8 cellular contexts compared by ENCODE assay signal in the genomic region with DNA sequence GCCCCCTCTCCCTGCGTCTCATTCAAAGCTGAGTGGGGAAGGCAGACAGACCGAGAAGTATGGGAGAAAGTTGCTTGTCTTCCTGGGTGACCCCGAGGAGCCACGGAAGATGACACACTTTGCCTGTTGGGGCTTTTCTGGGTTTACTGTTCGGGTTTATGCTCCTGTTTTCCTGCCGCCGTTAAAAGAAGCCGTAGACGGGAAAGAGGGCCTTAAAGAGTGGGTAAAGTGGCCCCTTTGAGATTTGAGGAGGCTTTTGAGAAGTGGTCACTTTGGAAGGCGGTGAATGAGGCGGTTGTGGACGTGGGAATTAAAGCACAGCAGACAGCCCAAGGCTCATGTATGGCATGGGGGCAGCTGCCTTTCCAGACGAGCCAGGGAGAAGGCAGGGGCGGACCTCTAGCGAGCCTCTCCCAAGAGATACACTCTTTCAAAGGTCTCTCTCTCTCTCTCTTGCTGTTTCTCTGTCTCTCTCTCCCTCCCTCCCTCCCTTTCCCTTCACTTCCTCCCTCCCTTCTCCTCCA. TPM values are rescaled to one million over a fixed set of nuclear protein-coding genes. Genes with fewer than 3 reads are reported as not detected.
DNase-seq lines count a peak whose midpoint lies in the region; ATAC-seq, FAIRE-seq and TF ChIP-seq lines count a peak whose summit lies in the region.

No MANE protein-coding gene starts in this region.

- peaks cover under 1% of the 10 kb centered on the region for H3K27me3 Mint-ChIP-seq in astrocyte (ENCODE audit: low read depth, unreplicated experiment)
- peaks cover 43% of the 10 kb centered on the region for H3K27me3 Mint-ChIP-seq in stimulated activated memory B cell treated with anti-CD40 and anti-IgM and Interleukin-4, amounts not matched to agents 10 μg/mL and 1 μg/mL and 100 μg/mL, for 72 hours

- H3K9ac ChIP-seq in Karpas-422 (ENCODE audit: low read length) (peak overlapping the region; percentile 54; the same call in 1 of the 2 replicates), astrocyte (ENCODE audit: low read length) (peak overlapping the region; percentile 92), iPS-20b (ENCODE audit: low read depth, low read length) (0 out of 2 replicates have a peak overlapping the region, but pooled peaks have one; percentile 37)

- H3K27ac ChIP-seq in Karpas-422 (ENCODE audit: low read length) = no peak overlapping the region
- peak overlapping the region; percentile 60 for H3K27ac ChIP-seq in astrocyte (ENCODE audit: low read depth, low read length)
- no peak overlapping the region for H3K27ac ChIP-seq in iPS-20b (ENCODE audit: low read length)

- H3K9me3 ChIP-seq in Karpas-422 (ENCODE audit: low read length) (no peaks in the 10 kb centered on the region), astrocyte (ENCODE audit: insufficient read depth, low read depth, low read length) (no peaks in the 10 kb centered on the region), iPS-20b (ENCODE audit: insufficient read depth, low read depth, low read length) (no peaks in the 10 kb centered on the region)

- H4K20me1 ChIP-seq in Karpas-422 (ENCODE audit: insufficient read depth, low read depth, low read length) = no peaks in the 10 kb centered on the region
- no peaks in the 10 kb centered on the region for H4K20me1 ChIP-seq in astrocyte (ENCODE audit: insufficient read depth, low read length)

- H3K9me3 Mint-ChIP-seq in astrocyte (ENCODE audit: unreplicated experiment) = no peaks in the 10 kb centered on the region
- no peaks in the 10 kb centered on the region for H3K9me3 Mint-ChIP-seq in stimulated activated memory B cell treated with anti-CD40 and anti-IgM and Interleukin-4, amounts not matched to agents 10 μg/mL and 1 μg/mL and 100 μg/mL, for 72 hours

- H3K79me2 ChIP-seq in Karpas-422 (ENCODE audit: low read length) (no peaks in the 10 kb centered on the region), astrocyte (ENCODE audit: insufficient read depth, low read length) (peaks cover 31% of the 10 kb centered on the region)

- H3K4me2 ChIP-seq in Karpas-422 (ENCODE audit: low read depth, low read length, poor library complexity, severe bottlenecking) = peak overlapping the region; percentile 91
- peak overlapping the region; percentile 91 for H3K4me2 ChIP-seq in astrocyte (ENCODE audit: low read length)

- TF ChIP-seq CTCF in GM06990 (IDR thresholded peaks at IDR 0.05; ENCODE audit: insufficient read depth, low read length, poor library complexity, severe bottlenecking) = no peak
- no peak for TF ChIP-seq CTCF in astrocyte (IDR thresholded peaks at IDR 0.05; ENCODE audit: insufficient read depth, low read depth, low read length)

- peak overlapping the region; percentile 94 for H3K27ac Mint-ChIP-seq in astrocyte (ENCODE audit: unreplicated experiment)
- no peak overlapping the region for H3K27ac Mint-ChIP-seq in stimulated activated memory B cell treated with anti-CD40 and anti-IgM and Interleukin-4, amounts not matched to agents 10 μg/mL and 1 μg/mL and 100 μg/mL, for 72 hours

- no peaks in the 10 kb centered on the region; the same call in 1 of the 2 replicates for H3K27me3 ChIP-seq in GM06990 (replicated peaks; ENCODE audit: control insufficient read depth, insufficient read depth, low read length)
- peaks cover 3% of the 10 kb centered on the region; the same call in 1 of the 2 replicates for H3K27me3 ChIP-seq in Karpas-422 (ENCODE audit: low read length)
- H3K27me3 ChIP-seq in astrocyte (ENCODE audit: insufficient read depth, low read length) = no peaks in the 10 kb centered on the region
- peaks cover 44% of the 10 kb centered on the region for H3K27me3 ChIP-seq in iPS-20b (ENCODE audit: insufficient read depth, low read length)

- H3K4me1 Mint-ChIP-seq in astrocyte (ENCODE audit: low read depth, unreplicated experiment) = peaks cover 26% of the 10 kb centered on the region
- H3K4me1 Mint-ChIP-seq in stimulated activated memory B cell treated with anti-CD40 and anti-IgM and Interleukin-4, amounts not matched to agents 10 μg/mL and 1 μg/mL and 100 μg/mL, for 72 hours = peaks cover 14% of the 10 kb centered on the region

- peak overlapping the region; percentile 73 for H3K4me3 ChIP-seq in GM06990 (replicated peaks; ENCODE audit: low read depth, low read length)
- H3K4me3 ChIP-seq in Karpas-422 (ENCODE audit: low read length) = peak overlapping the region; percentile 76
- peak overlapping the region; percentile 72 for H3K4me3 ChIP-seq in astrocyte (ENCODE audit: insufficient read depth, low read depth, low read length)
- peak overlapping the region; percentile 88 for H3K4me3 ChIP-seq in iPS-20b (ENCODE audit: low read length)

- H2AFZ ChIP-seq in Karpas-422 (ENCODE audit: low read length) = peak overlapping the region; percentile 97
- H2AFZ ChIP-seq in astrocyte (ENCODE audit: low read depth, low read length) = peak overlapping the region; percentile 90

- peak; percentile 28 for ATAC-seq in GM21619 (IDR thresholded peaks at IDR 0.05; ENCODE audit: unreplicated experiment)
- no peak for ATAC-seq in stimulated activated memory B cell treated with anti-CD40 and anti-IgM and Interleukin-4, amounts not matched to agents 10 μg/mL and 1 μg/mL and 100 μg/mL, for 72 hours

- H3K36me3 ChIP-seq in GM06990 (ENCODE audit: control insufficient read depth, insufficient read depth, low read length) = no peaks in the 10 kb centered on the region
- H3K36me3 ChIP-seq in Karpas-422 (ENCODE audit: insufficient read depth, low read length) = no peaks in the 10 kb centered on the region
- H3K36me3 ChIP-seq in astrocyte (ENCODE audit: insufficient read depth, low read length) = no peaks in the 10 kb centered on the region
- H3K36me3 ChIP-seq in iPS-20b (ENCODE audit: insufficient read depth, low read depth, low read length) = no peaks in the 10 kb centered on the region

- no peaks in the 10 kb centered on the region for H3K9me2 ChIP-seq in Karpas-422 (replicated peaks; ENCODE audit: insufficient read depth, low read length)

- H3K4me3 Mint-ChIP-seq in astrocyte (ENCODE audit: unreplicated experiment) = peak overlapping the region; percentile 92
- H3K4me3 Mint-ChIP-seq in stimulated activated memory B cell treated with anti-CD40 and anti-IgM and Interleukin-4, amounts not matched to agents 10 μg/mL and 1 μg/mL and 100 μg/mL, for 72 hours = peak overlapping the region; percentile 74

- H3K36me3 Mint-ChIP-seq in astrocyte (ENCODE audit: low read depth, unreplicated experiment) = peaks cover 1% of the 10 kb centered on the region
- H3K36me3 Mint-ChIP-seq in stimulated activated memory B cell treated with anti-CD40 and anti-IgM and Interleukin-4, amounts not matched to agents 10 μg/mL and 1 μg/mL and 100 μg/mL, for 72 hours = no peaks in the 10 kb centered on the region

- FAIRE-seq in astrocyte (lab: Jason Lieb, UNC) = no peak

- DNase-seq in GM06990 (ENCODE audit: extremely low read depth, insufficient read length) (no peak), Karpas-422 (no peak), astrocyte (ENCODE audit: low read depth) (peak; percentile 21), NCI-H2029 (lab: John Stamatoyannopoulos, UW) (no peak), SK-N-DZ (ENCODE audit: low spot score) (no peak)

- H3K4me1 ChIP-seq in Karpas-422 (ENCODE audit: low read length) (peaks cover 15% of the 10 kb centered on the region), astrocyte (ENCODE audit: insufficient read depth, low read length) (peaks cover 17% of the 10 kb centered on the region), iPS-20b (ENCODE audit: insufficient read depth, low read length) (peaks cover 9% of the 10 kb centered on the region; the same call in 1 of the 2 replicates)

RNA-seq across cellular contexts. Expression of a gene that starts 0.5 kb away (rescaled TPM):
- not detected in 2 replicates for total RNA-seq in Karpas-422 (2014; rRNA removed; shearing (Covaris generic); ENCODE audit: low replicate concordance)
- total RNA-seq in astrocyte = 29.5 and 31.4 TPM in 2 replicates
- 0.17 and 0.29 TPM in 2 replicates for polyA plus RNA-seq in SK-N-DZ (2014; cell fraction: cytosol; rRNA removed)
- polyA plus RNA-seq in SK-N-DZ (2014; cell fraction: nucleus; rRNA removed) = 0.07 and 0.73 TPM in 2 replicates

RNA-seq across cellular contexts. Expression of a gene that starts 52.0 kb away (rescaled TPM):
- total RNA-seq in Karpas-422 (2014; rRNA removed; shearing (Covaris generic); ENCODE audit: low replicate concordance) = 30.6 and 31.6 TPM in 2 replicates
- 67.0 and 84.0 TPM in 2 replicates for total RNA-seq in astrocyte
- 14.3 and 14.7 TPM in 2 replicates for polyA plus RNA-seq in SK-N-DZ (2014; cell fraction: cytosol; rRNA removed)
- polyA plus RNA-seq in SK-N-DZ (2014; cell fraction: nucleus; rRNA removed) = 14.6 and 21.2 TPM in 2 replicates

Comparison
In these comparisons a context has a peak if more than half of its experiments do, and no peak if none do; other contexts are left out.
1. H3K9ac ChIP-seq: peak in every context shown above with its lines; median percentile 92 in astrocyte; 54 in Karpas-422; 37 in iPS-20b.
2. RNA of a gene that starts 0.5 kb away (total RNA-seq): 29.5 to 31.4 TPM in astrocyte; not detected in Karpas-422; every median in the first group is over 10 times any median in the second.
3. Peak in every context shown above with its lines, with median percentiles within 50 percentile points of each other: H3K4me3 ChIP-seq.